17 cellular contexts compared by ENCODE assay signal in genomic region chr16:85469929-85470590, GRCh38.
"Had no signal": no experiment of that assay in that cellular context is flagged by ENCODE, and none has a peak within 500 bp of the region (broad histone marks: within the 10 kb centered on the region; RNA-seq: fewer than 3 reads in every experiment).

No MANE protein-coding gene starts in this region.

- ATAC-seq: left lobe of liver; mucosa of descending colon; naive thymus-derived CD8-positive, alpha-beta T cell had no signal

- H2AFZ ChIP-seq: hepatocyte had no signal

- H3K9me3 ChIP-seq: mucosa of descending colon, tibial nerve had no signal

- H3K4me2 ChIP-seq: hepatocyte, smooth muscle cell had no signal

- H3K27me3 ChIP-seq: hepatocyte, tibial nerve had no signal

- FAIRE-seq: islet of Langerhans had no signal

- H3K4me3 ChIP-seq: dorsolateral prefrontal cortex, hepatocyte, mucosa of descending colon, smooth muscle cell, tibial nerve had no signal

- H3K27ac ChIP-seq: dorsolateral prefrontal cortex, hepatocyte, tibial nerve had no signal

- DNase-seq: cortex of kidney; dorsolateral prefrontal cortex; effector CD8-positive, alpha-beta T cell; foreskin melanocyte; head of caudate nucleus; kidney glomerular epithelial cell; mammary epithelial cell; mucosa of descending colon; naive thymus-derived CD8-positive, alpha-beta T cell; posterior cingulate gyrus; stimulated activated CD4-positive, alpha-beta T cell treated with anti-CD3 and anti-CD28 coated beads, Interleukin-2, amount 100 ng/mL, for 48 hours; stimulated activated naive CD4-positive, alpha-beta T cell treated with Interleukin-2 at 50 U/mL for 16 hours had no signal

- H3K36me3 ChIP-seq: tibial nerve had no signal
